Comparison of ENCODE assay signal across 8 cellular contexts in genomic region chr7:23474829-23475578, GRCh38. TPM values are rescaled to one million over a fixed set of nuclear protein-coding genes. Genes with fewer than 3 reads are reported as not detected.
DNase-seq lines count a peak whose midpoint lies in the region; ATAC-seq and TF ChIP-seq lines count a peak whose summit lies in the region.

No MANE protein-coding gene starts in this region.

- peaks cover 30% of the 10 kb centered on the region for H3K4me1 Mint-ChIP-seq in activated CD8-positive, alpha-beta T cell treated with anti-CD3 and anti-CD28 coated beads, Interleukin-2, amount 10 ng/mL, durations not matched to agents 7 days and 5 days (ENCODE audit: low read depth)

- peaks cover 5% of the 10 kb centered on the region for H3K36me3 Mint-ChIP-seq in activated CD8-positive, alpha-beta T cell treated with anti-CD3 and anti-CD28 coated beads, Interleukin-2, amount 10 ng/mL, durations not matched to agents 7 days and 5 days (ENCODE audit: low read depth)

- TF ChIP-seq CTCF in HCT116 (IDR thresholded peaks at IDR 0.05 in 2 of 3, conservative IDR thresholded peaks at IDR 0.05 in 1 of 3; ENCODE audit: borderline replicate concordance in 1 of 3, insufficient read depth in 1 of 3, low read depth in 2 of 3, low read length in 2 of 3): no peak

- peaks cover 0 to 4% (median 0%) of the 10 kb centered on the region in 11 experiments; a peak in 2 of 22 replicates for H3K9me3 ChIP-seq in BLaER1 treated with 17β-estradiol and CSF1 and Interleukin-3, amounts not matched to agents 10 nM and 100 nM (replicated peaks in 1 of 11)
- H3K9me3 ChIP-seq in HCT116 (ENCODE audit: control insufficient read depth in 1 of 2, insufficient read depth in 1 of 2, low read depth in 1 of 2, low read length in 2 of 2) (no peaks in the 10 kb centered on the region), aorta (ENCODE audit: control insufficient read depth, low read length) (no peaks in the 10 kb centered on the region)

- H3K4me1 ChIP-seq in BLaER1 treated with 17β-estradiol and CSF1 and Interleukin-3, amounts not matched to agents 10 nM and 100 nM: peaks cover 18 to 24% (median 20%) of the 10 kb centered on the region in 10 experiments; a peak in 19 of 20 replicates
- peaks cover 22 to 34% of the 10 kb centered on the region in 2 experiments for H3K4me1 ChIP-seq in HCT116 (ENCODE audit: control insufficient read depth in 1 of 2, insufficient read depth in 2 of 2, low read length in 2 of 2)
- no peaks in the 10 kb centered on the region for H3K4me1 ChIP-seq in aorta (ENCODE audit: control insufficient read depth in 1 of 2, insufficient read depth in 2 of 2, low read length in 2 of 2)

- RAD21 ChIA-PET in HCT116 (lab: Charles Lee; ENCODE audit: low non-redundant PET in 1 of 2, low total read pairs in 2 of 2, uncharacterized antibody in 2 of 2, unreplicated experiment in 2 of 2): no interaction called here

- BruUV-seq in HCT116 (replicated peaks; lab: Mats Ljungman, UMichigan): no TSS peak

- TF ChIP-seq POLR2A in HCT116 (IDR thresholded peaks at IDR 0.05; ENCODE audit: borderline replicate concordance, extremely low read depth, insufficient read depth, insufficient read length): no peak

- intact Hi-C loops in HCT116 (cut with micrococcal nuclease) (no loop called here), aorta (cut with DNase I) (no loop called here)

- peak overlapping the region; percentile 74 for H3K27ac Mint-ChIP-seq in activated CD8-positive, alpha-beta T cell treated with anti-CD3 and anti-CD28 coated beads, Interleukin-2, amount 10 ng/mL, durations not matched to agents 7 days and 5 days

- H3K4me3 Mint-ChIP-seq in activated CD8-positive, alpha-beta T cell treated with anti-CD3 and anti-CD28 coated beads, Interleukin-2, amount 10 ng/mL, durations not matched to agents 7 days and 5 days: peak overlapping the region; percentile 78

- peaks cover 52% of the 10 kb centered on the region for H3K27me3 Mint-ChIP-seq in activated CD8-positive, alpha-beta T cell treated with anti-CD3 and anti-CD28 coated beads, Interleukin-2, amount 10 ng/mL, durations not matched to agents 7 days and 5 days (ENCODE audit: low read depth)

- no peak overlapping the region for H3K27ac ChIP-seq in BLaER1 treated with 17β-estradiol and CSF1 and Interleukin-3, amounts not matched to agents 10 nM and 100 nM
- H3K27ac ChIP-seq in HCT116 (ENCODE audit: low read depth, low read length): 0 out of 2 replicates have a peak overlapping the region, but pooled peaks have one; percentile 4
- no peak overlapping the region for H3K27ac ChIP-seq in aorta (ENCODE audit: low read depth in 1 of 2, low read length in 2 of 2)

- peak overlapping the region in 9 of 10 experiments; percentile 42 to 68 (median 54); a peak in 15 of 20 replicates for H3K4me3 ChIP-seq in BLaER1 treated with 17β-estradiol and CSF1 and Interleukin-3, amounts not matched to agents 10 nM and 100 nM
- peak overlapping the region; percentile 33 to 77 for H3K4me3 ChIP-seq in HCT116 (replicated peaks in 1 of 2; ENCODE audit: low read depth in 1 of 2, low read length in 2 of 2)
- H3K4me3 ChIP-seq in aorta (ENCODE audit: low read length in 2 of 2): no peak overlapping the region

- CTCF ChIA-PET in HCT116 (lab: Charles Lee): no interaction called here
- CTCF ChIA-PET in activated CD8-positive, alpha-beta T cell treated with anti-CD3 and anti-CD28 coated beads, Interleukin-2, amount 10 ng/mL, durations not matched to agents 7 days and 5 days (lab: Charles Lee): interaction anchor here (0.8 to 1.0 kb wide), 2 partner anchors 12 to 72 kb away, joined by 3 to 4 read pairs; no protein-coding TSS in a partner anchor

- peaks cover 91 to 98% (median 95%) of the 10 kb centered on the region in 11 experiments for H3K27me3 ChIP-seq in BLaER1 treated with 17β-estradiol and CSF1 and Interleukin-3, amounts not matched to agents 10 nM and 100 nM
- H3K27me3 ChIP-seq in HCT116 (ENCODE audit: insufficient read depth, low read length): peaks cover 46% of the 10 kb centered on the region
- H3K27me3 ChIP-seq in aorta (ENCODE audit: control insufficient read depth in 1 of 2, insufficient read depth in 2 of 2, low read length in 1 of 2): peaks cover 0 to 2% of the 10 kb centered on the region in 2 donors

- peak overlapping the region; percentile 74 to 98 (median 93); a peak in 21 of 22 replicates for H3K4me2 ChIP-seq in BLaER1 treated with 17β-estradiol and CSF1 and Interleukin-3, amounts not matched to agents 10 nM and 100 nM
- H3K4me2 ChIP-seq in HCT116 (ENCODE audit: low read length): peak overlapping the region; percentile 93

- POLR2A ChIA-PET in HCT116 (lab: Charles Lee): no interaction called here
- POLR2A ChIA-PET in activated CD8-positive, alpha-beta T cell treated with anti-CD3 and anti-CD28 coated beads, Interleukin-2, amount 10 ng/mL, durations not matched to agents 7 days and 5 days (lab: Charles Lee): no interaction called here

- H4K20me1 ChIP-seq in BLaER1 treated with 17β-estradiol and CSF1 and Interleukin-3, amounts not matched to agents 10 nM and 100 nM: peaks cover 0 to 63% (median 37%) of the 10 kb centered on the region in 11 experiments; a peak in 19 of 22 replicates
- peaks cover 4% of the 10 kb centered on the region; the same call in 1 of the 2 replicates for H4K20me1 ChIP-seq in HCT116 (ENCODE audit: insufficient read depth)

- no peak overlapping the region for H3K9ac ChIP-seq in BLaER1 treated with 17β-estradiol and CSF1 and Interleukin-3, amounts not matched to agents 10 nM and 100 nM
- H3K9ac ChIP-seq in HCT116 (ENCODE audit: low read length): peak overlapping the region; percentile 92; the same call in 1 of the 2 replicates

- peaks cover 22% of the 10 kb centered on the region for H3K79me2 ChIP-seq in HCT116 (ENCODE audit: insufficient read depth, low read length)

- ATAC-seq in HCT116: no peak
- ATAC-seq in activated CD8-positive, alpha-beta T cell treated with anti-CD3 and anti-CD28 coated beads, Interleukin-2, amount 10 ng/mL, durations not matched to agents 7 days and 5 days: no peak
- no peak for ATAC-seq in HG02852 (IDR thresholded peaks at IDR 0.05; ENCODE audit: unreplicated experiment)
- ATAC-seq in aorta (ENCODE audit: low FRiP score): no peak
- ATAC-seq in GM21526 (IDR thresholded peaks at IDR 0.05; ENCODE audit: low FRiP score, unreplicated experiment): no peak

- H3K9me2 ChIP-seq in HCT116 (ENCODE audit: insufficient read depth): no peaks in the 10 kb centered on the region

- no peak for TF ChIP-seq RAD21 in HCT116 (IDR thresholded peaks at IDR 0.05; ENCODE audit: low read depth)

- no peaks in the 10 kb centered on the region for H3K36me3 ChIP-seq in BLaER1 treated with 17β-estradiol and CSF1 and Interleukin-3, amounts not matched to agents 10 nM and 100 nM
- H3K36me3 ChIP-seq in HCT116 (ENCODE audit: control insufficient read depth in 1 of 2, insufficient read depth in 2 of 2, low read length in 2 of 2) (no peaks in the 10 kb centered on the region), aorta (ENCODE audit: control insufficient read depth in 1 of 2, insufficient read depth in 2 of 2, low read length in 1 of 2) (no peaks in the 10 kb centered on the region)

- peak overlapping the region; percentile 30 for H2AFZ ChIP-seq in HCT116 (ENCODE audit: low read depth, low read length, poor library complexity, severe bottlenecking)

- 6 to 7% methylated on average over 15 of the region's 15 CpGs for WGBS in aorta, 2 donors

- no peak for DNase-seq in HCT116 (ENCODE audit: low read depth, low spot score)
- no peak for DNase-seq in activated CD8-positive, alpha-beta T cell treated with anti-CD3 and anti-CD28 coated beads, Interleukin-2, amount 10 ng/mL, durations not matched to agents 7 days and 5 days
- DNase-seq in lung microvascular endothelial cell (ENCODE audit: low read depth in 2 of 2): peak; percentile 5 to 27
- no peak for DNase-seq in HuH-7 (ENCODE audit: low spot score)
- DNase-seq in aorta: no peak

- no peaks in the 10 kb centered on the region for H3K9me3 Mint-ChIP-seq in activated CD8-positive, alpha-beta T cell treated with anti-CD3 and anti-CD28 coated beads, Interleukin-2, amount 10 ng/mL, durations not matched to agents 7 days and 5 days (ENCODE audit: insufficient read depth)

TF ChIP-seq in HCT116, 20 proteins besides CTCF, POLR2A, EP300 and RAD21 (continues in another document):
- no peak for TF ChIP-seq TCF7L2 (IDR thresholded peaks at IDR 0.05; ENCODE audit: borderline replicate concordance, extremely low read depth, insufficient read depth, insufficient read length)
- TF ChIP-seq CEBPB (IDR thresholded peaks at IDR 0.05; ENCODE audit: low read depth): no peak
- no peak for TF ChIP-seq ZNF274 (IDR thresholded peaks at IDR 0.05; ENCODE audit: low read depth, low read length)
- TF ChIP-seq ATF3 (IDR thresholded peaks at IDR 0.05): no peak
- TF ChIP-seq JUND (IDR thresholded peaks at IDR 0.05): no peak
- no peak for TF ChIP-seq SRF (IDR thresholded peaks at IDR 0.05; ENCODE audit: low read depth)
- TF ChIP-seq POLR2AphosphoS5 (IDR thresholded peaks at IDR 0.05; ENCODE audit: low read depth, low read length): 0 out of 2 replicates have a peak, but pooled peaks have one; percentile 10

RNA-seq across cellular contexts. Expression of gene IGF2BP3, which starts 4.7 kb away (rescaled TPM):
- 79.1 TPM for total RNA-seq in HCT116 (2021; ENCODE audit: unreplicated experiment)
- polyA plus RNA-seq in HCT116 (2012): 21.3 and 43.7 TPM in 2 replicates
- under 1 TPM; 0.52 to 0.55 TPM for total RNA-seq in activated CD8-positive, alpha-beta T cell treated with anti-CD3 and anti-CD28 coated beads, Interleukin-2, amount 10 ng/mL, durations not matched to agents 7 days and 5 days
- 6.0 and 23.1 TPM in 2 replicates for total RNA-seq in lung microvascular endothelial cell
- 1 to 10 TPM in 1 of 2 donors, under 1 TPM in 1; 0.71 to 1.6 TPM for total RNA-seq in aorta
- under 1 TPM in 1 of 2 donors, not detected in 1; 0.08 TPM for polyA plus RNA-seq in aorta

RNA-seq across cellular contexts. Expression of gene TRA2A, which starts 56.8 kb away (rescaled TPM):
- total RNA-seq in HCT116 (2021; ENCODE audit: unreplicated experiment): 122 TPM
- 54.6 and 76.3 TPM in 2 replicates for polyA plus RNA-seq in HCT116 (2012)
- total RNA-seq in activated CD8-positive, alpha-beta T cell treated with anti-CD3 and anti-CD28 coated beads, Interleukin-2, amount 10 ng/mL, durations not matched to agents 7 days and 5 days: 100 to 1,000 TPM; 108 to 113 TPM
- total RNA-seq in lung microvascular endothelial cell: 20.3 and 28.8 TPM in 2 replicates
- 10 to 100 TPM; 74.9 to 98.7 TPM for total RNA-seq in aorta
- polyA plus RNA-seq in aorta: 10 to 100 TPM; 36.3 to 56.6 TPM

Comparison
In these comparisons a context has a peak if more than half of its experiments do, and no peak if none do; other contexts are left out.
1. H3K4me3 ChIP-seq: peak in BLaER1 treated with 17β-estradiol and CSF1 and Interleukin-3, amounts not matched to agents 10 nM and 100 nM (9 of 10) and HCT116 (2 of 2); none in aorta (0 of 2).
2. DNase-seq: peak in lung microvascular endothelial cell (2 of 2); none in HCT116 (single experiment), activated CD8-positive, alpha-beta T cell treated with anti-CD3 and anti-CD28 coated beads, Interleukin-2, amount 10 ng/mL, durations not matched to agents 7 days and 5 days (single experiment), HuH-7 (single experiment) and aorta (0 of 2).